8 cellular contexts compared by ENCODE assay signal in genomic region chr13:51070005-51070649, GRCh38. TPM values are rescaled to one million over a fixed set of nuclear protein-coding genes. Genes with fewer than 3 reads are reported as not detected.
A peak's percentile ranks its signal among the peaks of the same experiment; 100 is the strongest.
DNase-seq lines count a peak whose midpoint lies in the region; ATAC-seq and TF ChIP-seq lines count a peak whose summit lies in the region.

No MANE protein-coding gene starts in this region.

- H3K36me3 Mint-ChIP-seq in Caco-2 (ENCODE audit: insufficient read depth, unreplicated experiment) (no peaks in the 10 kb centered on the region), naive B cell (no peaks in the 10 kb centered on the region)

- H3K9me3 Mint-ChIP-seq in Caco-2 (ENCODE audit: unreplicated experiment) (peaks cover 1% of the 10 kb centered on the region), naive B cell (no peaks in the 10 kb centered on the region)

- no peak overlapping the region for H3K4me3 ChIP-seq in Caco-2 (ENCODE audit: low read depth, low read length)
- no peak overlapping the region for H3K4me3 ChIP-seq in OCI-LY1 (ENCODE audit: low read depth, low read length, poor library complexity, severe bottlenecking)
- no peak overlapping the region for H3K4me3 ChIP-seq in epithelial cell of proximal tubule (ENCODE audit: low read depth, low read length)

- H3K27me3 Mint-ChIP-seq in Caco-2 (ENCODE audit: insufficient read depth, unreplicated experiment) (no peaks in the 10 kb centered on the region), naive B cell (peaks cover 9 to 24% (median 22%) of the 10 kb centered on the region in 3 donors)

- H3K9me2 ChIP-seq in OCI-LY1 (ENCODE audit: low read depth, low read length), result no peaks in the 10 kb centered on the region

- H3K4me3 Mint-ChIP-seq in Caco-2 (ENCODE audit: unreplicated experiment), result no peak overlapping the region
- peak overlapping the region in 1 of 8 donors; percentile 22 for H3K4me3 Mint-ChIP-seq in naive B cell

- no peaks in the 10 kb centered on the region for H3K27me3 ChIP-seq in Caco-2 (replicated peaks; ENCODE audit: control insufficient read depth, insufficient read depth, low read length)
- no peaks in the 10 kb centered on the region for H3K27me3 ChIP-seq in OCI-LY1 (ENCODE audit: insufficient read depth, low read length)

- no peak overlapping the region for H3K9ac ChIP-seq in OCI-LY1 (ENCODE audit: low read length)

- no peak overlapping the region for H3K4me2 ChIP-seq in OCI-LY1 (ENCODE audit: low read length)

- POLR2A ChIA-PET in Caco-2 (lab: Charles Lee), result no interaction called here

- peak; percentile 82 for ATAC-seq in GM21367 (IDR thresholded peaks at IDR 0.05; ENCODE audit: unreplicated experiment)
- ATAC-seq in naive B cell (ENCODE audit: low read depth in 2 of 2), result peak; percentile 86 to 91

- DNase-seq in Caco-2 (peak; percentile 78 to 86), HUDEP-2 (lab: John Stamatoyannopoulos, UW; ENCODE audit: unreplicated experiment in 76 of 76) (peak in 68 of 76 experiments; percentile 3 to 77 (median 41)), epithelial cell of proximal tubule (ENCODE audit: low read depth) (peak; percentile 9), naive B cell (peak; percentile 69)
- peak; percentile 79 for DNase-seq in activated CD8-positive, alpha-beta memory T cell treated with anti-CD3 and anti-CD28 coated beads, Interleukin-2, amount 50 U/mL, for 4 hours
- peak; percentile 41 to 51 for DNase-seq in stimulated activated CD8-positive, alpha-beta memory T cell treated with anti-CD3 and anti-CD28 coated beads, Interleukin-7, amount 100 ng/mL, for 48 hours (ENCODE audit: extremely low read depth in 1 of 2, low read depth in 1 of 2)

- H3K9me3 ChIP-seq in Caco-2 (no peaks in the 10 kb centered on the region; the same call in 1 of the 2 replicates), OCI-LY1 (ENCODE audit: low read length) (no peaks in the 10 kb centered on the region)

- H4K20me1 ChIP-seq in OCI-LY1 (ENCODE audit: insufficient read depth, low read length), result no peaks in the 10 kb centered on the region

- H3K4me1 Mint-ChIP-seq in Caco-2 (ENCODE audit: low read depth, unreplicated experiment), result no peaks in the 10 kb centered on the region
- peaks cover 8 to 16% (median 10%) of the 10 kb centered on the region in 3 donors for H3K4me1 Mint-ChIP-seq in naive B cell

- no peaks in the 10 kb centered on the region for H3K79me2 ChIP-seq in OCI-LY1 (ENCODE audit: insufficient read depth, low read length)

- H3K4me1 ChIP-seq in Caco-2, result no peaks in the 10 kb centered on the region
- H3K4me1 ChIP-seq in OCI-LY1 (ENCODE audit: insufficient read depth, low read length, severe bottlenecking), result peaks cover 4% of the 10 kb centered on the region

- BruUV-seq in Caco-2 (replicated peaks; lab: Mats Ljungman, UMichigan), result no TSS peak

- CTCF ChIA-PET in Caco-2 (lab: Charles Lee), result interaction anchor here (0.7 kb wide), 1 partner anchor 102 kb away, joined by 3 read pairs; no protein-coding TSS in a partner anchor

- H3F3A ChIP-seq in OCI-LY1 (ENCODE audit: insufficient read depth, low read length), result no peaks in the 10 kb centered on the region

- H3K27ac ChIP-seq in OCI-LY1 (ENCODE audit: low read depth, low read length, poor library complexity, severe bottlenecking), result no peak overlapping the region

- no peak overlapping the region for H2AFZ ChIP-seq in OCI-LY1 (ENCODE audit: low read length)

- peak; percentile 93 to 95 for TF ChIP-seq CTCF in Caco-2 (IDR thresholded peaks at IDR 0.05; ENCODE audit: insufficient read depth in 1 of 2, low read depth in 1 of 2, low read length in 1 of 2, severe bottlenecking in 1 of 2, unreplicated experiment in 1 of 2)
- TF ChIP-seq CTCF in OCI-LY1 (IDR thresholded peaks at IDR 0.05; ENCODE audit: low read length), result peak; percentile 97
- peak; percentile 97 for TF ChIP-seq CTCF in epithelial cell of proximal tubule (conservative IDR thresholded peaks at IDR 0.05; ENCODE audit: low read depth, low read length)

- intact Hi-C loops in Caco-2 (cut with micrococcal nuclease; ENCODE audit: unreplicated experiment), result loop anchor here (1.0 to 5.0 kb wide), 7 partner anchors 25 to 988 kb away; no protein-coding TSS in a partner anchor

- no peak overlapping the region for H3K27ac Mint-ChIP-seq in Caco-2 (ENCODE audit: unreplicated experiment)
- peak overlapping the region in 2 of 6 donors; percentile 20 to 28 for H3K27ac Mint-ChIP-seq in naive B cell

- H3K36me3 ChIP-seq in Caco-2 (ENCODE audit: control insufficient read depth, insufficient read depth, low read length) (no peaks in the 10 kb centered on the region), OCI-LY1 (ENCODE audit: insufficient read depth, low read length) (no peaks in the 10 kb centered on the region)

RNA-seq across cellular contexts. Expression of gene C13orf42, which starts 40.9 kb away (rescaled TPM):
- total RNA-seq in Caco-2 (2022) (not detected in 2 replicates), epithelial cell of proximal tubule (not detected in 2 replicates)
- polyA plus RNA-seq in naive B cell (ENCODE audit: low read depth in 6 of 6), result not detected

Comparison
In these comparisons a context has a peak if more than half of its experiments do, and no peak if none do; other contexts are left out.
1. DNase-seq: peak in every context shown above with its lines; median percentile 82 in Caco-2; 79 in activated CD8-positive, alpha-beta memory T cell treated with anti-CD3 and anti-CD28 coated beads, Interleukin-2, amount 50 U/mL, for 4 hours; 69 in naive B cell; 46 in stimulated activated CD8-positive, alpha-beta memory T cell treated with anti-CD3 and anti-CD28 coated beads, Interleukin-7, amount 100 ng/mL, for 48 hours; 41 in HUDEP-2; 9 in epithelial cell of proximal tubule.